1 cellular context compared by ENCODE assay signal in the genomic region with DNA sequence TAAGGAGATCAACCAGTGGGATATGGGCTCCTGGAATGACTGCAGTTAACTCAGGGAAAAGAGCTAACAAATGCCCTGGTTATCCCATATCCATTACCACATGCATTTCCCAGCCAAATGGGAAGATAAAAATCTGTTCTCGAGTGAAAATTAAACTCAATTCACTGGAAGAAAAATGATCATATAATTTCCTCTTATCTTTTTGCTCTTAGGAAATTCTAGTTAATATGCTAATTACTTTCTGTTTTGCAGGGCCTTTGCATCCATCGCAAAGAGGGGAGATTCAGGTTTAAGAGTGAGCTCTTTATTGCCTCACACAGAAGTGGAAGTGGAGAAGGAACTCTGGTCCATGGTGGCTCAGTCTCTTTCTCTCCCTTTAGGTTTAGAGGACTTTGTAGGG.
TF ChIP-seq lines count a peak whose summit lies in the region.

No MANE protein-coding gene starts in this region.

TF ChIP-seq in HEK293, 187 proteins besides CTCF, POLR2A, EP300 and RAD21 (continued from another document):
- TF ChIP-seq, protein P1, sequence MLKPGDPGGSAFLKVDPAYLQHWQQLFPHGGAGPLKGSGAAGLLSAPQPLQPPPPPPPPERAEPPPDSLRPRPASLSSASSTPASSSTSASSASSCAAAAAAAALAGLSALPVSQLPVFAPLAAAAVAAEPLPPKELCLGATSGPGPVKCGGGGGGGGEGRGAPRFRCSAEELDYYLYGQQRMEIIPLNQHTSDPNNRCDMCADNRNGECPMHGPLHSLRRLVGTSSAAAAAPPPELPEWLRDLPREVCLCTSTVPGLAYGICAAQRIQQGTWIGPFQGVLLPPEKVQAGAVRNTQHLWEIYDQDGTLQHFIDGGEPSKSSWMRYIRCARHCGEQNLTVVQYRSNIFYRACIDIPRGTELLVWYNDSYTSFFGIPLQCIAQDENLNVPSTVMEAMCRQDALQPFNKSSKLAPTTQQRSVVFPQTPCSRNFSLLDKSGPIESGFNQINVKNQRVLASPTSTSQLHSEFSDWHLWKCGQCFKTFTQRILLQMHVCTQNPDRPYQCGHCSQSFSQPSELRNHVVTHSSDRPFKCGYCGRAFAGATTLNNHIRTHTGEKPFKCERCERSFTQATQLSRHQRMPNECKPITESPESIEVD (tag by site-specific recombination; IDR thresholded peaks at IDR 0.05) = peak; percentile 91
- no peak for TF ChIP-seq KLF7 (tag by site-specific recombination; IDR thresholded peaks at IDR 0.05; ENCODE audit: borderline replicate concordance)
- TF ChIP-seq SP7 (tag by site-specific recombination; IDR thresholded peaks at IDR 0.05) = no peak
- TF ChIP-seq ZNF157 (tag by site-specific recombination; IDR thresholded peaks at IDR 0.05) = no peak
